In the genomic region with DNA sequence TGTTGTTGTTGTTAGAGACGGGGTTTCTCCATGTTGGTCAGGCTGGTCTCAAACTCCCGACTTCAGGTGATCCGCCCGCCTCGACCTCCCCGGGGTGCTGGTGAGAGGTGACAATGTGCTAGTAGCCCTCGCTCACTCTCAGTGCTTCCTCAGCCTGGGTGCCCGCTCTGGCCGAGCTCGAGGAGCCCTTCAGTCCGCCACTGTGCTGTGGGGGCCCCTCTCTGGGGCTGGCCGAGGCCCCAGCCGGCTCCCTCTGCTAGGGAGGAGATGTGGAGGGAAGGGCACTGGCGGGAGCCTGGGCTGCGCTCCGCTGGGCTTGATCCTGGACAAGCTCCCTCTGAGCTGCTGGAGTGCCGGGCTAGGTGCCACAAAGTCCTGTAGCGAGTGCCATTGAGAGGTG, we compare ENCODE assay signal across 29 cellular contexts.
"Had no signal": no experiment of that assay in that cellular context is flagged by ENCODE, and none has a peak within 500 bp of the region (broad histone marks: within the 10 kb centered on the region; RNA-seq: fewer than 3 reads in every experiment).

No MANE protein-coding gene starts in this region.

- DNase-seq: naive B cell; nephron progenitor cell; nucleus accumbens; psoas muscle; right cardiac atrium; spleen; stimulated activated CD4-positive, alpha-beta T cell treated with anti-CD3 and anti-CD28 coated beads, Interleukin-12 subunit alpha, Interleukin-12 subunit beta, amount 100 ng/mL, for 4 hours; stimulated activated CD4-positive, alpha-beta T cell treated with anti-CD3 and anti-CD28 coated beads, Interleukin-1b, Interleukin-23, amount 100 ng/mL, for 48 hours; stimulated activated CD4-positive, alpha-beta T cell treated with anti-CD3 and anti-CD28 coated beads, Interleukin-4, amount 100 ng/mL, for 1 hour; stimulated activated CD4-positive, alpha-beta T cell treated with anti-CD3 and anti-CD28 coated beads, Interleukin-4, amount 100 ng/mL, for 4 hours; stimulated activated CD8-positive, alpha-beta memory T cell treated with anti-CD3 and anti-CD28 coated beads, Interleukin-4, amount 100 ng/mL, for 48 hours; stimulated activated naive CD4-positive, alpha-beta T cell; stimulated activated naive CD8-positive, alpha-beta T cell treated with anti-CD3 and anti-CD28 coated beads, Interleukin-15, amount 100 ng/mL, for 72 hours; stimulated activated naive CD8-positive, alpha-beta T cell treated with anti-CD3 and anti-CD28 coated beads, Interleukin-15, Interleukin-2, amounts not matched to agents 100 U/mL and 50 U/mL, for 24 hours; substantia nigra; tibial artery; transverse colon had no signal

- FAIRE-seq: pancreas, urothelium cell line had no signal

- H3K27me3 ChIP-seq: neutrophil, pancreas, suprapubic skin, tibial artery, transverse colon, vagina had no signal

- H3K36me3 ChIP-seq: neutrophil, pancreas, spleen, suprapubic skin, thoracic aorta, tibial artery, transverse colon, vagina had no signal

- H3K4me2 ChIP-seq: smooth muscle cell had no signal

- ATAC-seq: naive thymus-derived CD8-positive, alpha-beta T cell; natural killer cell treated with Interleukin-12 subunit alpha and Interleukin-12 subunit beta and Interleukin-15 and Interleukin-18, amount 100 ng/mL, for 72 hours; pancreas; psoas muscle; right cardiac atrium; sciatic nerve; stimulated activated memory B cell treated with anti-CD40 and anti-IgM and Interleukin-4, amounts not matched to agents 10 μg/mL and 1 μg/mL and 100 μg/mL, for 72 hours; stimulated activated naive CD8-positive, alpha-beta T cell treated with anti-CD3 and anti-CD28 coated beads, Interleukin-15, amount 100 ng/mL, for 72 hours; stimulated activated naive CD8-positive, alpha-beta T cell treated with anti-CD3 and anti-CD28 coated beads, Interleukin-15, Interleukin-2, amounts not matched to agents 100 U/mL and 50 U/mL, for 24 hours had no signal

- H3K4me3 ChIP-seq: pancreas, psoas muscle, skin epidermis, smooth muscle cell, spleen, suprapubic skin, thoracic aorta, tibial artery, transverse colon, vagina had no signal

- H3K9me3 ChIP-seq: neutrophil, pancreas, psoas muscle, suprapubic skin, thoracic aorta, tibial artery, transverse colon, vagina had no signal

- H3K4me1 ChIP-seq: pancreas, psoas muscle, suprapubic skin, tibial artery, transverse colon had no signal

- H3K27ac ChIP-seq: neutrophil, pancreas, psoas muscle, skin epidermis, spleen, suprapubic skin, thoracic aorta, tibial artery, transverse colon, vagina had no signal
